In genomic region chr3:132521921-132522320, GRCh38 we compare ENCODE assay signal across 21 cellular contexts.
DNase-seq lines count a peak whose midpoint lies in the region; ATAC-seq and TF ChIP-seq lines count a peak whose summit lies in the region.
"Had no signal": no experiment of that assay in that cellular context is flagged by ENCODE, and none has a peak within 500 bp of the region (broad histone marks: within the 10 kb centered on the region; RNA-seq: fewer than 3 reads in every experiment).

No MANE protein-coding gene starts in this region.

- peaks cover 27% of the 10 kb centered on the region for H3K4me1 Mint-ChIP-seq in activated CD4-positive, alpha-beta T cell treated with anti-CD3 and anti-CD28 coated beads, Interleukin-2, amount 10 ng/mL, durations not matched to agents 24 days and 14 days
- no peaks in the 10 kb centered on the region for H3K4me1 Mint-ChIP-seq in CD8-positive, alpha-beta T cell (ENCODE audit: low read depth)
- H3K4me1 Mint-ChIP-seq: IgD-negative memory B cell had no signal

- peaks cover 10% of the 10 kb centered on the region for H3K36me3 ChIP-seq in CD8-positive, alpha-beta T cell (ENCODE audit: insufficient read depth, low read length)

- intact Hi-C loops in activated CD4-positive, alpha-beta T cell treated with anti-CD3 and anti-CD28 coated beads, Interleukin-2, amount 10 ng/mL, durations not matched to agents 24 days and 14 days (cut with micrococcal nuclease), result loop anchor here (1.0 kb wide), 1 partner anchor 28 kb away; no protein-coding TSS in a partner anchor
- intact Hi-C loops in CD8-positive, alpha-beta T cell (cut with DNase I, micrococcal nuclease), result no loop called here

- peak overlapping the region; percentile 31 for H3K27ac Mint-ChIP-seq in activated CD4-positive, alpha-beta T cell treated with anti-CD3 and anti-CD28 coated beads, Interleukin-2, amount 10 ng/mL, durations not matched to agents 24 days and 14 days
- H3K27ac Mint-ChIP-seq in CD8-positive, alpha-beta T cell, result peak overlapping the region; percentile 39
- H3K27ac Mint-ChIP-seq: CD4-positive, alpha-beta T cell had no signal

- no peaks in the 10 kb centered on the region for H3K27me3 ChIP-seq in CD8-positive, alpha-beta T cell (ENCODE audit: insufficient read depth, low read length)
- H3K27me3 ChIP-seq: BLaER1 had no signal

- TF ChIP-seq CTCF in CD8-positive, alpha-beta T cell (IDR thresholded peaks at IDR 0.05), result no peak

- H3K36me3 Mint-ChIP-seq in activated CD4-positive, alpha-beta T cell treated with anti-CD3 and anti-CD28 coated beads, Interleukin-2, amount 10 ng/mL, durations not matched to agents 24 days and 14 days (ENCODE audit: low read depth), result peaks cover 63% of the 10 kb centered on the region
- peaks cover 84% of the 10 kb centered on the region for H3K36me3 Mint-ChIP-seq in CD8-positive, alpha-beta T cell

- POLR2A ChIA-PET in CD8-positive, alpha-beta T cell (lab: Charles Lee), result no interaction called here

- no peak overlapping the region for H3K4me3 ChIP-seq in CD8-positive, alpha-beta T cell (ENCODE audit: low read depth, low read length)
- H3K4me3 ChIP-seq: BLaER1 had no signal

- CTCF ChIA-PET in CD8-positive, alpha-beta T cell (lab: Charles Lee), result interaction anchor here (0.9 to 1.8 kb wide), 2 partner anchors 12 to 14 kb away, joined by 3 to 8 read pairs; no protein-coding TSS in a partner anchor

- no peak for DNase-seq in activated CD4-positive, alpha-beta T cell treated with anti-CD3 and anti-CD28 coated beads, Interleukin-2, amount 10 ng/mL, durations not matched to agents 24 days and 14 days
- DNase-seq in activated CD4-positive, alpha-beta T cell treated with anti-CD3 and anti-CD28 coated beads, Interleukin-2, amount 50 U/mL, for 48 hours, result no peak
- DNase-seq in CD8-positive, alpha-beta T cell, result no peak
- DNase-seq in inferior parietal cortex (ENCODE audit: extremely low spot score) (peak; percentile 57), nucleus accumbens (lab: John Stamatoyannopoulos, UW) (no peak), cerebellar nuclear complex (lab: John Stamatoyannopoulos, UW) (no peak)
- DNase-seq: ACHN; Caco-2; CD4-positive, alpha-beta T cell; DMS 273 treated with DMSO at 0.1 percent for 48 hours; DMS79 treated with DMSO at 0.1 percent for 48 hours; H7; Karpas-422; NCI-H1694 treated with DMSO at 0.1 percent for 48 hours; SHP77 treated with DMSO at 0.1 percent for 48 hours had no signal

- H3K9me3 Mint-ChIP-seq in activated CD4-positive, alpha-beta T cell treated with anti-CD3 and anti-CD28 coated beads, Interleukin-2, amount 10 ng/mL, durations not matched to agents 24 days and 14 days, result no peaks in the 10 kb centered on the region
- no peaks in the 10 kb centered on the region for H3K9me3 Mint-ChIP-seq in CD8-positive, alpha-beta T cell
- H3K9me3 Mint-ChIP-seq: CD4-positive, alpha-beta T cell; IgD-negative memory B cell had no signal

- H3K27ac ChIP-seq in CD8-positive, alpha-beta T cell (ENCODE audit: low read depth, low read length), result no peak overlapping the region
- peak overlapping the region; percentile 27 for H3K27ac ChIP-seq in angular gyrus (ENCODE audit: low read depth, low read length)
- H3K27ac ChIP-seq: 22Rv1, BLaER1, RWPE1 had no signal

- H3K4me3 Mint-ChIP-seq in activated CD4-positive, alpha-beta T cell treated with anti-CD3 and anti-CD28 coated beads, Interleukin-2, amount 10 ng/mL, durations not matched to agents 24 days and 14 days, result peak overlapping the region; percentile 47
- H3K4me3 Mint-ChIP-seq in CD8-positive, alpha-beta T cell, result no peak overlapping the region
- H3K4me3 Mint-ChIP-seq: CD4-positive, alpha-beta T cell; IgD-negative memory B cell had no signal

- no peak for ATAC-seq in CD8-positive, alpha-beta T cell
- no peak for ATAC-seq in GM18909 (IDR thresholded peaks at IDR 0.05; ENCODE audit: poor library complexity, unreplicated experiment)

- no peaks in the 10 kb centered on the region for H3K27me3 Mint-ChIP-seq in activated CD4-positive, alpha-beta T cell treated with anti-CD3 and anti-CD28 coated beads, Interleukin-2, amount 10 ng/mL, durations not matched to agents 24 days and 14 days
- no peaks in the 10 kb centered on the region for H3K27me3 Mint-ChIP-seq in CD8-positive, alpha-beta T cell (ENCODE audit: low read depth)
- H3K27me3 Mint-ChIP-seq: CD4-positive, alpha-beta T cell; IgD-negative memory B cell had no signal

- H3K4me1 ChIP-seq in CD8-positive, alpha-beta T cell (ENCODE audit: insufficient read depth, low read length), result no peaks in the 10 kb centered on the region
- H3K4me1 ChIP-seq: BLaER1, Caco-2 had no signal

- no peaks in the 10 kb centered on the region for H3K9me3 ChIP-seq in CD8-positive, alpha-beta T cell (ENCODE audit: low read length)
- H3K9me3 ChIP-seq: BLaER1, Caco-2 had no signal
